ENCODE assay signal across 1 cellular context in the genomic region with DNA sequence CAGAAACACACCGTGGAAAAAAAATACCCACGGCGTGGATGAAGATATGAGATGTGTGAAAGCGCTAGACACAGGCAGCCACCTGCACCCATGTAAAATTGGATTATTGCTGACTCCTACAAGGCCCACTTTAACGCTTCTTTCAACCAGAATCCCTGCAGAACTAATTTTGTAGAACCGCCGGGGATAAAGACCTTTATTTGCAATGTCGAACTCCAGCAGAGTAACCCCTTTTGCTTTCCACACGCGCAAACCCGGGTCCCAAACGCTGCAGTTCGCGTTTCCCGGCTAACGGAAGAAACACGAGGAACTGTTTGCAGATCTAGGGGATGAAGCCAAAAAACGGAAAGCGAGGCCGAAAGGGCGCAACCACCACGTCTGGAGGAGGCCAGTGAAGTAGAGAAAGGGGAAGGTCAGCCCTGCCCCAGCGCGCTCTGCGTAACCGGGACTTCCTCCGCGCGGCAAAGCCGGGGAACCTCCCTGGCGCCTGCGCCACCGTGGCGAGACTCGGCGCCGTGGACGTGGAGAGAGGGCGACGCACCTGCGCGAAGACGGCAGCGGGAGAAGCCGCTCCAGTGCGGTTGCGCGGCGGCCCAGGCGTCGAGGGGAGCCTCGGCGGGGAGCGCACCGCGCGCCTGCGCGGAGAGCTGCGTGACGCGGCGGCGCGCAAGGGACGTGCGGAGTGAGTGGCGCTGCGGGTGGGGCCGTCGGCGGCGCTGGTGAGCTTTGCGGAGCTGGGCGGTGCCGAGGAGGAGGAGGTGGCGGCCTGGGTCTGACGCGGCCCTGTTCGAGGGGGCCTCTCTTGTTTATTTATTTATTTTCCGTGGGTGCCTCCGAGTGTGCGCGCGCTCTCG.
A peak's percentile ranks its signal among the peaks of the same experiment; 100 is the strongest.
TF ChIP-seq lines count a peak whose summit lies in the region.

A gene (plus strand): TSS at position 729 of the 854 bp plus-strand sequence. CDS start 295 bp downstream, outside the sequence.

TF ChIP-seq in HepG2, 621 proteins besides CTCF, POLR2A, EP300 and RAD21 (continued from another document and continues in another):
- TF ChIP-seq, protein P1, sequence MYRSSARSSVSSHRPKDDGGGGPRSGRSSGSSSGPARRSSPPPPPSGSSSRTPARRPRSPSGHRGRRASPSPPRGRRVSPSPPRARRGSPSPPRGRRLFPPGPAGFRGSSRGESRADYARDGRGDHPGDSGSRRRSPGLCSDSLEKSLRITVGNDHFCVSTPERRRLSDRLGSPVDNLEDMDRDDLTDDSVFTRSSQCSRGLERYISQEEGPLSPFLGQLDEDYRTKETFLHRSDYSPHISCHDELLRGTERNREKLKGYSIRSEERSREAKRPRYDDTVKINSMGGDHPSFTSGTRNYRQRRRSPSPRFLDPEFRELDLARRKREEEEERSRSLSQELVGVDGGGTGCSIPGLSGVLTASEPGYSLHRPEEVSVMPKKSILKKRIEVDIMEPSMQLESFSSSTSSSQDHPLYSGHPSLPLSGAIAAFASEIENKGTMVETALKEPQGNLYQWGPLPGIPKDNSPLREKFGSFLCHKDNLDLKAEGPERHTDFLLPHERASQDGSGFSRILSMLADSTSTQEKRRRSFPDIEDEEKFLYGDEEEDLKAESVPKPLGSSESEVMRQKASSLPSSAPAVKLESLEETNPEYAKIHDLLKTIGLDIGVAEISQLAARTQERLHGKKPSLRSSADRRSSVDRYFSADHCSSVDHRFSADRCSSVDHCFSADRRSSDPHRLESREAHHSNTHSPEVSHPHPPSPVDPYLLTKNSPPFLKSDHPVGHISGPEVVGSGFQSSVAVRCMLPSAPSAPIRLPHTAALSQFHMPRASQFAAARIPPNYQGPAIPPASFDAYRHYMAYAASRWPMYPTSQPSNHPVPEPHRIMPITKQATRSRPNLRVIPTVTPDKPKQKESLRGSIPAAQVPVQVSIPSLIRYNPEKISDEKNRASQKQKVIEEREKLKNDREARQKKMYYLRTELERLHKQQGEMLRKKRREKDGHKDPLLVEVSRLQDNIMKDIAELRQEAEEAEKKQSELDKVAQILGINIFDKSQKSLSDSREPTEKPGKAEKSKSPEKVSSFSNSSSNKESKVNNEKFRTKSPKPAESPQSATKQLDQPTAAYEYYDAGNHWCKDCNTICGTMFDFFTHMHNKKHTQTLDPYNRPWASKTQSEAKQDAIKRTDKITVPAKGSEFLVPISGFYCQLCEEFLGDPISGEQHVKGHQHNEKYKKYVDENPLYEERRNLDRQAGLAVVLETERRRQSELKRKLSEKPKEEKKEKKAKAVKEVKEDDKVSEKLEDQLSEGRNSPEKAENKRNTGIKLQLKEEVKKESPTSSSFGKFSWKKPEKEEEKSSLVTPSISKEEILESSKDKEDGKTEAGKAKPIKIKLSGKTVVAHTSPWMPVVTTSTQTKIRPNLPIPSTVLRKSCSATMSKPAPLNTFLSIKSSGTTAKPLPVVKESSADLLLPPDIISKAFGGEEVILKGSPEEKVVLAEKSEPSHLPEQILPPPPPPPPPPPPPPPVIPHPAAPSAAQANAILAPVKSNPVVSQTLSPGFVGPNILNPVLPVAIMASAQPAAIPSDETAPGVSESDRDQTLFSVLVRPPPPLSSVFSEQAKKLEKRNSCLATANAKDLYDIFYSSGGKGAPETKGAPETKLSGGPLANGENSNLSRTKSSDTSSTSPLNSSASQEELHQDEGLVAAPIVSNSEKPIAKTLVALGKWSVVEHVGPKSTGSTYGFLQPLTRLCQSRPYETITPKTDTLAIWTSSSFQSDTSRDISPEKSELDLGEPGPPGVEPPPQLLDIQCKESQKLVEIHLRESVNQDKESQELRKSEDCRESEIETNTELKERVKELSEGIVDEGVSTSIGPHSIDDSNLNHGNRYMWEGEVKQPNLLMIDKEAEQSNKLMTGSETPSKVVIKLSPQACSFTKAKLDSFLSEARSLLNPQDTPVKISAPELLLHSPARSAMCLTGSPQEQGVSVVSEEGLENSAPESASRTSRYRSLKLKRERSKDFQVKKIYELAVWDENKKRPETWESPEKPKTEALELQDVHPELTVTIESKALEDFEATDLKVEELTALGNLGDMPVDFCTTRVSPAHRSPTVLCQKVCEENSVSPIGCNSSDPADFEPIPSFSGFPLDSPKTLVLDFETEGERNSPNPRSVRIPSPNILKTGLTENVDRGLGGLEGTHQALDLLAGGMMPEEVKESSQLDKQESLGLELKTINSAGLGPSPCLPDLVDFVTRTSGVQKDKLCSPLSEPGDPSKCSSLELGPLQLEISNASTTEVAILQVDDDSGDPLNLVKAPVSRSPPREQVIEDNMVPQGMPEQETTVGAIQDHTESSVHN (CRISPR knock-in tag; IDR thresholded peaks at IDR 0.05): no peak
- TF ChIP-seq, protein P2, sequence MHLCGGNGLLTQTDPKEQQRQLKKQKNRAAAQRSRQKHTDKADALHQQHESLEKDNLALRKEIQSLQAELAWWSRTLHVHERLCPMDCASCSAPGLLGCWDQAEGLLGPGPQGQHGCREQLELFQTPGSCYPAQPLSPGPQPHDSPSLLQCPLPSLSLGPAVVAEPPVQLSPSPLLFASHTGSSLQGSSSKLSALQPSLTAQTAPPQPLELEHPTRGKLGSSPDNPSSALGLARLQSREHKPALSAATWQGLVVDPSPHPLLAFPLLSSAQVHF (CRISPR knock-in tag; IDR thresholded peaks at IDR 0.05): peak; percentile 22; the same call in 1 of the 2 replicates
- peak; percentile 41; the same call in 1 of the 2 replicates for TF ChIP-seq ZSCAN30 (CRISPR knock-in tag; IDR thresholded peaks at IDR 0.05)
- peak; percentile 84; the same call in 1 of the 2 replicates for TF ChIP-seq CBFB (CRISPR knock-in tag; IDR thresholded peaks at IDR 0.05)
- no peak for TF ChIP-seq SIN3B (IDR thresholded peaks at IDR 0.05; ENCODE audit: low read length)
- no peak for TF ChIP-seq ZNF564 (CRISPR knock-in tag; IDR thresholded peaks at IDR 0.05)
- no peak for TF ChIP-seq ZNF879 (CRISPR knock-in tag; IDR thresholded peaks at IDR 0.05)
- no peak for TF ChIP-seq RBM39 (IDR thresholded peaks at IDR 0.05; ENCODE audit: low read depth, low read length, poor library complexity, severe bottlenecking)
- TF ChIP-seq, protein P3, sequence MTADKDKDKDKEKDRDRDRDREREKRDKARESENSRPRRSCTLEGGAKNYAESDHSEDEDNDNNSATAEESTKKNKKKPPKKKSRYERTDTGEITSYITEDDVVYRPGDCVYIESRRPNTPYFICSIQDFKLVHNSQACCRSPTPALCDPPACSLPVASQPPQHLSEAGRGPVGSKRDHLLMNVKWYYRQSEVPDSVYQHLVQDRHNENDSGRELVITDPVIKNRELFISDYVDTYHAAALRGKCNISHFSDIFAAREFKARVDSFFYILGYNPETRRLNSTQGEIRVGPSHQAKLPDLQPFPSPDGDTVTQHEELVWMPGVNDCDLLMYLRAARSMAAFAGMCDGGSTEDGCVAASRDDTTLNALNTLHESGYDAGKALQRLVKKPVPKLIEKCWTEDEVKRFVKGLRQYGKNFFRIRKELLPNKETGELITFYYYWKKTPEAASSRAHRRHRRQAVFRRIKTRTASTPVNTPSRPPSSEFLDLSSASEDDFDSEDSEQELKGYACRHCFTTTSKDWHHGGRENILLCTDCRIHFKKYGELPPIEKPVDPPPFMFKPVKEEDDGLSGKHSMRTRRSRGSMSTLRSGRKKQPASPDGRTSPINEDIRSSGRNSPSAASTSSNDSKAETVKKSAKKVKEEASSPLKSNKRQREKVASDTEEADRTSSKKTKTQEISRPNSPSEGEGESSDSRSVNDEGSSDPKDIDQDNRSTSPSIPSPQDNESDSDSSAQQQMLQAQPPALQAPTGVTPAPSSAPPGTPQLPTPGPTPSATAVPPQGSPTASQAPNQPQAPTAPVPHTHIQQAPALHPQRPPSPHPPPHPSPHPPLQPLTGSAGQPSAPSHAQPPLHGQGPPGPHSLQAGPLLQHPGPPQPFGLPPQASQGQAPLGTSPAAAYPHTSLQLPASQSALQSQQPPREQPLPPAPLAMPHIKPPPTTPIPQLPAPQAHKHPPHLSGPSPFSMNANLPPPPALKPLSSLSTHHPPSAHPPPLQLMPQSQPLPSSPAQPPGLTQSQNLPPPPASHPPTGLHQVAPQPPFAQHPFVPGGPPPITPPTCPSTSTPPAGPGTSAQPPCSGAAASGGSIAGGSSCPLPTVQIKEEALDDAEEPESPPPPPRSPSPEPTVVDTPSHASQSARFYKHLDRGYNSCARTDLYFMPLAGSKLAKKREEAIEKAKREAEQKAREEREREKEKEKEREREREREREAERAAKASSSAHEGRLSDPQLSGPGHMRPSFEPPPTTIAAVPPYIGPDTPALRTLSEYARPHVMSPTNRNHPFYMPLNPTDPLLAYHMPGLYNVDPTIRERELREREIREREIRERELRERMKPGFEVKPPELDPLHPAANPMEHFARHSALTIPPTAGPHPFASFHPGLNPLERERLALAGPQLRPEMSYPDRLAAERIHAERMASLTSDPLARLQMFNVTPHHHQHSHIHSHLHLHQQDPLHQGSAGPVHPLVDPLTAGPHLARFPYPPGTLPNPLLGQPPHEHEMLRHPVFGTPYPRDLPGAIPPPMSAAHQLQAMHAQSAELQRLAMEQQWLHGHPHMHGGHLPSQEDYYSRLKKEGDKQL (CRISPR knock-in tag; IDR thresholded peaks at IDR 0.05; ENCODE audit: low read depth): 0 out of 2 replicates have a peak, but pooled peaks have one; percentile 15
- TF ChIP-seq MED1 (CRISPR knock-in tag; IDR thresholded peaks at IDR 0.05): peak; percentile 76
- peak; percentile 86 for TF ChIP-seq GATAD1 (CRISPR knock-in tag; IDR thresholded peaks at IDR 0.05)
- peak; percentile 87 for TF ChIP-seq MEIS2 (CRISPR knock-in tag; IDR thresholded peaks at IDR 0.05)
- no peak for TF ChIP-seq MAFK (conservative IDR thresholded peaks at IDR 0.05 in 1 of 2, IDR thresholded peaks at IDR 0.05 in 1 of 2; ENCODE audit: low read length in 2 of 2)
- peak; percentile 88 for TF ChIP-seq SNAPC2 (CRISPR knock-in tag; IDR thresholded peaks at IDR 0.05)
- TF ChIP-seq ZNF207 (IDR thresholded peaks at IDR 0.05; ENCODE audit: borderline replicate concordance): no peak
- TF ChIP-seq ZNF878 (CRISPR knock-in tag; IDR thresholded peaks at IDR 0.05): no peak; the same call in 1 of the 2 replicates
- TF ChIP-seq, protein P4, sequence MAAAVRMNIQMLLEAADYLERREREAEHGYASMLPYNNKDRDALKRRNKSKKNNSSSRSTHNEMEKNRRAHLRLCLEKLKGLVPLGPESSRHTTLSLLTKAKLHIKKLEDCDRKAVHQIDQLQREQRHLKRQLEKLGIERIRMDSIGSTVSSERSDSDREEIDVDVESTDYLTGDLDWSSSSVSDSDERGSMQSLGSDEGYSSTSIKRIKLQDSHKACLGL (CRISPR knock-in tag; IDR thresholded peaks at IDR 0.05): peak; percentile 68
- no peak for TF ChIP-seq KLF15 (CRISPR knock-in tag; IDR thresholded peaks at IDR 0.05; ENCODE audit: borderline replicate concordance)
- peak; percentile 83; the same call in 1 of the 2 replicates for TF ChIP-seq KLF13 (CRISPR knock-in tag; IDR thresholded peaks at IDR 0.05)
- TF ChIP-seq MIER2 (CRISPR knock-in tag; IDR thresholded peaks at IDR 0.05): 0 out of 2 replicates have a peak, but pooled peaks have one; percentile 33
- peak; percentile 94 for TF ChIP-seq POLR2G (IDR thresholded peaks at IDR 0.05; ENCODE audit: low read depth, low read length)
- TF ChIP-seq ZMYM2 (CRISPR knock-in tag; IDR thresholded peaks at IDR 0.05): peak; percentile 97
- 0 out of 2 replicates have a peak, but pooled peaks have one; percentile 49 for TF ChIP-seq CHD4 (IDR thresholded peaks at IDR 0.05; ENCODE audit: borderline replicate concordance, low read length)
- TF ChIP-seq ZSCAN31 (CRISPR knock-in tag; IDR thresholded peaks at IDR 0.05; ENCODE audit: low read depth): peak; percentile 75; the same call in 1 of the 2 replicates
- TF ChIP-seq NRL (CRISPR knock-in tag; IDR thresholded peaks at IDR 0.05; ENCODE audit: borderline replicate concordance): peak; percentile 99
- peak; percentile 64 for TF ChIP-seq ZNF143 (CRISPR knock-in tag; IDR thresholded peaks at IDR 0.05)
- peak; percentile 77 for TF ChIP-seq ZNF501 (CRISPR knock-in tag; IDR thresholded peaks at IDR 0.05)
- TF ChIP-seq MED13 (CRISPR knock-in tag; IDR thresholded peaks at IDR 0.05): 0 out of 2 replicates have a peak, but pooled peaks have one; percentile 56
- peak; percentile 77; the same call in 1 of the 2 replicates for TF ChIP-seq ZSCAN9 (CRISPR knock-in tag; IDR thresholded peaks at IDR 0.05; ENCODE audit: borderline replicate concordance)
- TF ChIP-seq CHCHD3 (CRISPR knock-in tag; IDR thresholded peaks at IDR 0.05): peak; percentile 95
- TF ChIP-seq, protein P5, sequence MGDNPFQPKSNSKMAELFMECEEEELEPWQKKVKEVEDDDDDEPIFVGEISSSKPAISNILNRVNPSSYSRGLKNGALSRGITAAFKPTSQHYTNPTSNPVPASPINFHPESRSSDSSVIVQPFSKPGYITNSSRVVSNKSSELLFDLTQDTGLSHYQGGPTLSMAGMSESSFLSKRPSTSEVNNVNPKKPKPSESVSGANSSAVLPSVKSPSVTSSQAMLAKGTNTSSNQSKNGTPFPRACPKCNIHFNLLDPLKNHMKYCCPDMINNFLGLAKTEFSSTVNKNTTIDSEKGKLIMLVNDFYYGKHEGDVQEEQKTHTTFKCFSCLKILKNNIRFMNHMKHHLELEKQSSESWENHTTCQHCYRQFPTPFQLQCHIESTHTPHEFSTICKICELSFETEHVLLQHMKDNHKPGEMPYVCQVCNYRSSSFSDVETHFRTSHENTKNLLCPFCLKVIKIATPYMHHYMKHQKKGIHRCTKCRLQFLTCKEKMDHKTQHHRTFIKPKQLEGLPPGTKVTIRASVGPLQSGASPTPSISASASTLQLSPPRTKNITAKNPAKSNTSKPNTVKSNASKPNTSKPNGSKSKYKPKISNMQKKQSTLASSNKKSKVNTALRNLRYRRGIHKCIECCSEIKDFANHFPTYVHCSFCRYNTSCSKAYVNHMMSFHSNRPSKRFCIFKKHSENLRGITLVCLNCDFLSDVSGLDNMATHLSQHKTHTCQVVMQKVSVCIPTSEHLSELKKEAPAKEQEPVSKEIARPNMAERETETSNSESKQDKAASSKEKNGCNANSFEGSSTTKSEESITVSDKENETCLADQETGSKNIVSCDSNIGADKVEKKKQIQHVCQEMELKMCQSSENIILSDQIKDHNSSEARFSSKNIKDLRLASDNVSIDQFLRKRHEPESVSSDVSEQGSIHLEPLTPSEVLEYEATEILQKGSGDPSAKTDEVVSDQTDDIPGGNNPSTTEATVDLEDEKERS (CRISPR knock-in tag; IDR thresholded peaks at IDR 0.05): no peak; the same call in 1 of the 2 replicates
- TF ChIP-seq SPEN (CRISPR knock-in tag; IDR thresholded peaks at IDR 0.05; ENCODE audit: low read depth): peak; percentile 95
- TF ChIP-seq ZNF674 (CRISPR knock-in tag; IDR thresholded peaks at IDR 0.05; ENCODE audit: low read depth): 0 out of 2 replicates have a peak, but pooled peaks have one; percentile 51
- peak; percentile 34; the same call in 1 of the 2 replicates for TF ChIP-seq ZNF737 (CRISPR knock-in tag; IDR thresholded peaks at IDR 0.05; ENCODE audit: borderline replicate concordance)
- no peak for TF ChIP-seq IKZF1 (IDR thresholded peaks at IDR 0.05)
